Comparison of ENCODE assay signal across 8 cellular contexts in the genomic region with DNA sequence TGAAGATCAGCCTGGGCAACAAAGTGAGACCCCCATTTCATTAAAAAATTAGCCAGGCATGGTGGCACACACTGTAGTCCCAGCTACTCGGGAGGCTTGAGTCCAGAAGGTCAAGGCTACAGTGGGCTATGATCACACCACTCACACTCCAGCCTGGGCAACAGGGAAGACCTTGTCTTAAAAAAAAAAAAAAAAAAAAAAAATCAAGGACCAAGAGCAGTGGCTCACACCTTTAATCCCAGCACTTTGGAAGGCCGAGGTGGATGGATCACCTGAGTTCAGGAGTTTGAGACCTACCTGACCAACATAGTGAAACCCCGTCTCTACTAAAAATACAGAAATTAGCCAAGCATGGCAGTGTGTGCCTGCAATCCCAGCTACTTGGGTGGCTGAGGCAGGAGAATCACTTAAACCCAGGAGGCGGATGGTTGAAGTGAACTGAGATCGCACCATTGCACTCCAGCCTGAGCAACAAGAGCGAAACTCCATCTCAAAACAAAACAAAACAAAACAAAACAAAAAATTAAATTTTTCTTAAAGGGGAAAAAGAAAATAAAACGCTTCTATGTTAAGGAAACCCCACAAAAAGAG. TPM values are rescaled to one million over a fixed set of nuclear protein-coding genes. Genes with fewer than 3 reads are reported as not detected.
A peak's percentile ranks its signal among the peaks of the same experiment; 100 is the strongest.
DNase-seq lines count a peak whose midpoint lies in the region; ATAC-seq, FAIRE-seq and TF ChIP-seq lines count a peak whose summit lies in the region.
"Not testable (repeated sequence)": the region's sequence is repeated elsewhere in the genome, so short reads cannot be mapped to it uniquely, and the experiment has no call there.

No MANE protein-coding gene starts in this region.

- not testable (repeated sequence) for H3K79me2 ChIP-seq in ACC112 (ENCODE audit: control insufficient read depth, insufficient read depth, low read length, unreplicated experiment); Karpas-422 (ENCODE audit: low read length); HepG2 (ENCODE audit: insufficient read depth, low read length)
- H3K79me2 ChIP-seq in K562 (ENCODE audit: control insufficient read depth, insufficient read depth, low read length): peaks cover 10% of the 10 kb centered on the region; the same call in 2 of the 3 replicates

- H3K4me3 ChIP-seq in ACC112 (ENCODE audit: low read depth, low read length); Karpas-422 (ENCODE audit: low read length); K562; skeletal muscle satellite cell (ENCODE audit: low read length): not testable (repeated sequence)
- peak overlapping the region; percentile 15; the same call in 1 of the 2 replicates for H3K4me3 ChIP-seq in GM12865 (ENCODE audit: low read depth, low read length)
- peak overlapping the region in 1 of 3 experiments; percentile 20; a peak in 1 of 6 replicates for H3K4me3 ChIP-seq in HepG2 (replicated peaks in 1 of 3; ENCODE audit: insufficient read depth in 1 of 3, low read depth in 2 of 3, low read length in 3 of 3)

- H3K4me2 ChIP-seq in Karpas-422 (ENCODE audit: low read depth, low read length, poor library complexity, severe bottlenecking): peak overlapping the region; percentile 37
- H3K4me2 ChIP-seq in K562 (ENCODE audit: insufficient read depth, low read length): not testable (repeated sequence)
- peak overlapping the region; percentile 72 for H3K4me2 ChIP-seq in HepG2 (ENCODE audit: low read depth, low read length)
- peak overlapping the region; percentile 26 for H3K4me2 ChIP-seq in skeletal muscle satellite cell (ENCODE audit: low read length)

- not testable (repeated sequence) for TF ChIP-seq EP300 in K562 (IDR thresholded peaks at IDR 0.05; ENCODE audit: low read length); HepG2 (IDR thresholded peaks at IDR 0.05; ENCODE audit: low read depth in 2 of 2, low read length in 2 of 2); HepG2 (CRISPR knock-in tag; IDR thresholded peaks at IDR 0.05; ENCODE audit: borderline replicate concordance)

- not testable (repeated sequence) for H3K9me3 Mint-ChIP-seq in activated B cell treated with CpG ODN at 0.5 μM for 24 hours

- TF ChIP-seq CTCF in GM12865 (IDR thresholded peaks at IDR 0.05; ENCODE audit: insufficient read depth, low read depth, low read length, missing control alignments); RWPE1 (conservative IDR thresholded peaks at IDR 0.05; ENCODE audit: low read depth); activated B cell treated with CpG ODN at 0.5 μM for 24 hours (IDR thresholded peaks at IDR 0.05); K562 (IDR thresholded peaks at IDR 0.05 in 2 of 3, conservative IDR thresholded peaks at IDR 0.05 in 1 of 3; ENCODE audit: insufficient read depth in 2 of 3, low read depth in 1 of 3, low read length in 3 of 3); HepG2 (CRISPR knock-in tag; IDR thresholded peaks at IDR 0.05): not testable (repeated sequence)

- in situ Hi-C loops in K562 (cut with MboI); HepG2 (cut with HindIII; ENCODE audit: extremely low pct_ligation_motif_present, low pct_unique_long_range_greater_than_20kb): not testable (repeated sequence)

- not testable (repeated sequence) for BruUV-seq in K562 (replicated peaks; lab: Mats Ljungman, UMichigan); HepG2 (replicated peaks; lab: Mats Ljungman, UMichigan)

- H3K4me3 Mint-ChIP-seq in activated B cell treated with CpG ODN at 0.5 μM for 24 hours: not testable (repeated sequence)

- not testable (repeated sequence) for H3K9me1 ChIP-seq in K562 (ENCODE audit: control insufficient read depth, insufficient read depth, low read length)

- TF ChIP-seq POLR2A in K562 (conservative IDR thresholded peaks at IDR 0.05); HepG2 (IDR thresholded peaks at IDR 0.05; ENCODE audit: insufficient read depth in 1 of 2, low read depth in 2 of 2, low read length in 2 of 2): not testable (repeated sequence)

- not testable (repeated sequence) for H3K9me2 ChIP-seq in Karpas-422 (replicated peaks; ENCODE audit: insufficient read depth, low read length)

- intact Hi-C loops in activated B cell treated with CpG ODN at 0.5 μM for 24 hours (cut with micrococcal nuclease): loop anchor here (5.0 to 10.0 kb wide), 3 partner anchors 119 to 473 kb away; a partner anchor contains a TSS
- intact Hi-C loops in K562 (cut with micrococcal nuclease); HepG2 (cut with micrococcal nuclease; ENCODE audit: unreplicated experiment): not testable (repeated sequence)

- DNase-seq in GM12865 (ENCODE audit: low read depth) (peak; percentile 75), HepG2 (ENCODE audit: low spot score) (peak; percentile 41)
- DNase-seq in Karpas-422; RWPE1 (ENCODE audit: low spot score); activated B cell treated with CpG ODN at 0.5 μM for 24 hours; K562 (ENCODE audit: extremely low read depth in 1 of 4, low spot score in 3 of 4): not testable (repeated sequence)

- not testable (repeated sequence) for TF ChIP-seq RAD21 in K562 (CRISPR knock-in tag; conservative IDR thresholded peaks at IDR 0.05 in 1 of 2, IDR thresholded peaks at IDR 0.05 in 1 of 2); HepG2 (CRISPR knock-in tag; IDR thresholded peaks at IDR 0.05)

- WGBS in K562 (ENCODE audit: insufficient coverage, low coverage, missing lambda C conversion rate): 68% methylated on average over 6 of the region's 7 CpGs
- 58% methylated on average over 7 of the region's 7 CpGs for WGBS in HepG2 (ENCODE audit: low lambda C conversion rate)

- not testable (repeated sequence) for H3K9ac ChIP-seq in Karpas-422 (ENCODE audit: low read length); K562 (ENCODE audit: insufficient read depth in 1 of 2, low read depth in 2 of 2, low read length in 2 of 2); HepG2 (ENCODE audit: insufficient read depth, low read depth, low read length); skeletal muscle satellite cell (ENCODE audit: low read depth, low read length)

- H4K20me1 ChIP-seq in Karpas-422 (ENCODE audit: insufficient read depth, low read depth, low read length); K562 (replicated peaks; ENCODE audit: control insufficient read depth, insufficient read depth, low read length); HepG2 (ENCODE audit: insufficient read depth, low read length): not testable (repeated sequence)

- H2AFZ ChIP-seq in ACC112 (ENCODE audit: low read length, unreplicated experiment) (peak overlapping the region; percentile 13), K562 (ENCODE audit: low read depth, low read length) (peak overlapping the region; percentile 94; the same call in 1 of the 2 replicates)
- not testable (repeated sequence) for H2AFZ ChIP-seq in Karpas-422 (ENCODE audit: low read length); HepG2 (ENCODE audit: low read length)

- not testable (repeated sequence) for H3K27ac ChIP-seq in ACC112 (ENCODE audit: low read depth, low read length); Karpas-422 (ENCODE audit: low read length); K562 (ENCODE audit: extremely low read depth, low read depth, low read length)
- H3K27ac ChIP-seq in RWPE1: peak overlapping the region; percentile 61; the same call in 1 of the 2 replicates
- H3K27ac ChIP-seq in HepG2 (ENCODE audit: extremely low read length, insufficient read depth, low read length): peak overlapping the region; percentile 12

- POLR2A ChIA-PET in RWPE1 (lab: Yijun Ruan, JAX; ENCODE audit: low non-redundant PET): not testable (repeated sequence)
- POLR2A ChIA-PET in activated B cell treated with CpG ODN at 0.5 μM for 24 hours (lab: Charles Lee): interaction anchor here (0.6 to 2.3 kb wide), 6 partner anchors 10 to 151 kb away, joined by 3 to 11 read pairs (median 6); no protein-coding TSS in a partner anchor
- POLR2A ChIA-PET in K562 (lab: Yijun Ruan, JAX): interaction anchor here (0.6 to 1.5 kb wide), 4 partner anchors 14 to 18 kb away, joined by 3 to 5 read pairs (median 4); no protein-coding TSS in a partner anchor
- POLR2A ChIA-PET in HepG2 (lab: Yijun Ruan, JAX): interaction anchor here (1.3 kb wide), 1 partner anchor 49 kb away, joined by 4 read pairs; a partner anchor contains a TSS

- CTCF ChIA-PET in RWPE1 (lab: Yijun Ruan, JAX): interaction anchor here (0.6 kb wide), 1 partner anchor 1199 kb away, joined by 3 read pairs; no protein-coding TSS in a partner anchor
- CTCF ChIA-PET in activated B cell treated with CpG ODN at 0.5 μM for 24 hours (lab: Charles Lee); K562 (lab: Yijun Ruan, JAX; ENCODE audit: low intra/inter-chr PET ratio); HepG2 (lab: Yijun Ruan, JAX; ENCODE audit: low intra/inter-chr PET ratio, low total read pairs): not testable (repeated sequence)

- not testable (repeated sequence) for FAIRE-seq in K562 (lab: Jason Lieb, UNC); HepG2 (lab: Jason Lieb, UNC)

- H3K4me1 Mint-ChIP-seq in activated B cell treated with CpG ODN at 0.5 μM for 24 hours: peaks cover 37% of the 10 kb centered on the region

- not testable (repeated sequence) for H3K36me3 ChIP-seq in ACC112 (ENCODE audit: insufficient read depth, low read length); Karpas-422 (ENCODE audit: insufficient read depth, low read length); K562 (ENCODE audit: control insufficient read depth, insufficient read depth, low read length); HepG2 (replicated peaks in 1 of 2; ENCODE audit: control insufficient read depth in 1 of 2, insufficient read depth in 2 of 2, low read length in 2 of 2); skeletal muscle satellite cell (ENCODE audit: insufficient read depth, low read length)

- not testable (repeated sequence) for H3K36me3 Mint-ChIP-seq in activated B cell treated with CpG ODN at 0.5 μM for 24 hours (ENCODE audit: low read depth)

- H3K4me1 ChIP-seq in ACC112 (ENCODE audit: control insufficient read depth, insufficient read depth, low read length, unreplicated experiment) (peaks cover 15% of the 10 kb centered on the region), Karpas-422 (ENCODE audit: low read length) (peaks cover 25% of the 10 kb centered on the region), K562 (replicated peaks in 1 of 2; ENCODE audit: control insufficient read depth in 2 of 2, insufficient read depth in 2 of 2, low read length in 2 of 2) (peaks cover 12 to 23% of the 10 kb centered on the region in 2 experiments; a peak in 4 of 5 replicates), HepG2 (ENCODE audit: insufficient read depth, low read length) (peaks cover 31% of the 10 kb centered on the region), skeletal muscle satellite cell (ENCODE audit: control insufficient read depth, insufficient read depth, low read length) (peaks cover 28% of the 10 kb centered on the region)

- H3K27ac Mint-ChIP-seq in activated B cell treated with CpG ODN at 0.5 μM for 24 hours: peak overlapping the region; percentile 65

- H3K27me3 ChIP-seq in ACC112 (ENCODE audit: insufficient read depth, low read length); Karpas-422 (ENCODE audit: low read length); K562 (ENCODE audit: control insufficient read depth in 2 of 2, insufficient read depth in 2 of 2, low read length in 2 of 2); HepG2 (ENCODE audit: control insufficient read depth in 1 of 2, insufficient read depth in 2 of 2, low read length in 2 of 2); skeletal muscle satellite cell (ENCODE audit: control insufficient read depth, insufficient read depth, low read length): not testable (repeated sequence)

- H3K27me3 Mint-ChIP-seq in activated B cell treated with CpG ODN at 0.5 μM for 24 hours: peaks cover 11% of the 10 kb centered on the region

- not testable (repeated sequence) for H3K9me3 ChIP-seq in Karpas-422 (ENCODE audit: low read length); K562 (replicated peaks; ENCODE audit: control insufficient read depth, insufficient read depth, low read depth, low read length); HepG2 (ENCODE audit: low read length); skeletal muscle satellite cell (replicated peaks; ENCODE audit: low read length)

- ATAC-seq in activated B cell treated with CpG ODN at 0.5 μM for 24 hours (ENCODE audit: low read depth); K562; HepG2: not testable (repeated sequence)

RNA-seq across cellular contexts. Expression of a gene that starts 49.3 kb away (rescaled TPM):
- total RNA-seq in Karpas-422 (2014; rRNA removed; shearing (Covaris generic); ENCODE audit: low replicate concordance): 15.4 and 33.5 TPM in 2 replicates
- total RNA-seq in activated B cell treated with CpG ODN at 0.5 μM for 24 hours: 18.2 and 23.4 TPM in 2 replicates
- total RNA-seq in K562 (2011; cell fraction: chromatin; rRNA removed; ENCODE audit: low replicate concordance): 33.0 and 98.2 TPM in 2 replicates
- 9.7 and 20.7 TPM in 2 replicates for total RNA-seq in K562 (2011; cell fraction: nucleolus; rRNA removed)
- 25.2 and 32.3 TPM in 2 replicates for total RNA-seq in K562 (2011; cell fraction: nucleoplasm; rRNA removed)
- total RNA-seq in K562 (2014; rRNA removed): 37.9 and 52.4 TPM in 2 replicates
- total RNA-seq in K562 (2014; rRNA removed; fragmentation: Illumina TruSeq; extraction: Trizol): 56.0 and 62.5 TPM in 2 replicates
- total RNA-seq in K562 (2015; rRNA removed; fragmentation: Illumina TruSeq; extraction: Trizol): 49.5 and 51.5 TPM in 2 replicates
- total RNA-seq in K562 (2021): 43.4 and 43.9 TPM in 2 replicates
- 36.5 and 45.5 TPM in 2 replicates for polyA plus RNA-seq in K562 (2011; rRNA removed)
- 13.9 and 18.1 TPM in 2 replicates for polyA plus RNA-seq in K562 (2011; cell fraction: cytosol; rRNA removed)
- polyA plus RNA-seq in K562 (2011; cell fraction: nucleus; rRNA removed): 47.2 and 66.0 TPM in 2 replicates
- 24.4 and 33.5 TPM in 2 replicates for polyA plus RNA-seq in K562 (2012)
- 28.0 and 41.6 TPM in 2 replicates for polyA plus RNA-seq in K562 (2014; fragmentation: Illumina TruSeq; extraction: Trizol)
- polyA plus RNA-seq in K562 (2014; fragmentation: Nextera tagmentation; extraction: Ambion mirVana): 10 to 100 TPM; 21.0 to 29.7 TPM
- 22.6 and 35.7 TPM in 2 replicates for polyA plus RNA-seq in K562 (2014; rRNA removed)
- polyA minus RNA-seq in K562 (2011; rRNA and poly(A)+ RNA removed): 76.2 and 80.4 TPM in 2 replicates
- polyA minus RNA-seq in K562 (2011; cell fraction: cytosol; rRNA and poly(A)+ RNA removed): 11.6 and 17.2 TPM in 2 replicates
- polyA minus RNA-seq in K562 (2011; cell fraction: nucleus; rRNA and poly(A)+ RNA removed): 14.8 and 27.4 TPM in 2 replicates
- 11.8 and 17.4 TPM in 2 replicates for total RNA-seq in HepG2 (2016; rRNA removed; fragmentation: Illumina TruSeq; extraction: Trizol)
- 2.2 and 2.6 TPM in 2 replicates for total RNA-seq in HepG2 (2016; cell fraction: cytosol; rRNA removed; fragmentation: Illumina TruSeq; extraction: Trizol; ENCODE audit: low read depth)
- 10.5 and 15.0 TPM in 2 replicates for total RNA-seq in HepG2 (2016; cell fraction: insoluble cytoplasmic fraction; rRNA removed; fragmentation: Illumina TruSeq; extraction: Trizol)
- 3.6 and 3.8 TPM in 2 replicates for total RNA-seq in HepG2 (2016; cell fraction: membrane; rRNA removed; fragmentation: Illumina TruSeq; extraction: Trizol)
- total RNA-seq in HepG2 (2016; cell fraction: nucleus; rRNA removed; fragmentation: Illumina TruSeq; extraction: Trizol): 12.3 and 13.7 TPM in 2 replicates
- polyA plus RNA-seq in HepG2 (2011; rRNA removed): 2.8 and 5.1 TPM in 2 replicates
- 1.1 and 1.5 TPM in 2 replicates for polyA plus RNA-seq in HepG2 (2011; cell fraction: cytosol; rRNA removed)
- 2.3 and 2.9 TPM in 2 replicates for polyA plus RNA-seq in HepG2 (2011; cell fraction: nucleus; rRNA removed)
- polyA plus RNA-seq in HepG2 (2012): 0.87 and 4.0 TPM in 2 replicates
- 0.60 and 0.83 TPM in 2 replicates for polyA plus RNA-seq in HepG2 (2016; cell fraction: cytosol; fragmentation: Illumina TruSeq; extraction: Trizol; ENCODE audit: low read depth)
- 14.9 and 15.0 TPM in 2 replicates for polyA plus RNA-seq in HepG2 (2016; cell fraction: insoluble cytoplasmic fraction; fragmentation: Illumina TruSeq; extraction: Trizol; ENCODE audit: low read depth)
- 1.5 and 1.7 TPM in 2 replicates for polyA plus RNA-seq in HepG2 (2016; cell fraction: membrane; fragmentation: Illumina TruSeq; extraction: Trizol; ENCODE audit: low read depth)
- polyA plus RNA-seq in HepG2 (2016; cell fraction: nucleus; fragmentation: Illumina TruSeq; extraction: Trizol; ENCODE audit: insufficient read depth, low read depth): 15.5 and 15.9 TPM in 2 replicates
- 4.0 and 28.3 TPM in 2 replicates for polyA minus RNA-seq in HepG2 (2011; rRNA and poly(A)+ RNA removed; ENCODE audit: low replicate concordance)
- polyA minus RNA-seq in HepG2 (2011; cell fraction: cytosol; rRNA and poly(A)+ RNA removed): 2.6 and 3.3 TPM in 2 replicates
- polyA minus RNA-seq in HepG2 (2011; cell fraction: nucleus; rRNA and poly(A)+ RNA removed): 4.2 and 5.9 TPM in 2 replicates
- 5.5 and 7.1 TPM in 2 replicates for total RNA-seq in skeletal muscle satellite cell (2012; rRNA removed)
